Comparison of ENCODE assay signal across 31 cellular contexts in the genomic region with DNA sequence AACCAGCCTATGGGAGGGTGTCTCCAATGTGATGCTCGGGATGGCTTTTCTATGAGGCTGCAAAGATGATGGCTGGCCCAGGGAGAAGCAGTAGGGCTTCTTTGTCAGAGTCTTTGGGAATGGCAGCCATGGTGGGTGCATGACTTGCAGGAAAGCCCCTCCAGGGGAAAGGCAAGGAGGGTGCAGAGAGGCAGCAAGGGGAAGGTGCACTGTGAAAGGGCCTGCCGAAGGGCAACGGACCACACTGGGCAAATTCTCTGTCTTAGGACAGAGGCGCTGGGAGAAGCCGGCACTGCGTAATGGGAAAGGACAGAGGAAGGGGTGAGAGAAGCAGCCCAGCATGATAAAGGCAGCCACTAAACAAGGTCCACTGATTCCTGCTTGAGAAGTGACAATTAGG.
DNase-seq lines count a peak whose midpoint lies in the region; ATAC-seq and TF ChIP-seq lines count a peak whose summit lies in the region.
"Had no signal": no experiment of that assay in that cellular context is flagged by ENCODE, and none has a peak within 500 bp of the region (broad histone marks: within the 10 kb centered on the region; RNA-seq: fewer than 3 reads in every experiment).

No MANE protein-coding gene starts in this region.

- H3K27ac Mint-ChIP-seq in endodermal cell (no peak overlapping the region), osteocyte (ENCODE audit: unreplicated experiment) (no peak overlapping the region)
- H3K27ac Mint-ChIP-seq: B cell; CD14-positive monocyte; CD4-positive, alpha-beta T cell; CD4-positive, CD25-positive, alpha-beta regulatory T cell; CD8-positive, alpha-beta memory T cell had no signal

- no peak for ATAC-seq in activated T-cell treated with anti-CD3 and anti-CD28 coated beads, Interleukin-2, amount 50 U/mL, for 4 hours
- ATAC-seq: CD8-positive, alpha-beta T cell had no signal

- DNase-seq in endodermal cell (peak; percentile 33), osteocyte (ENCODE audit: extremely low spot score, unreplicated experiment) (peak; percentile 80), hepatocyte (ENCODE audit: low spot score) (no peak)
- no peak for DNase-seq in activated T-cell treated with anti-CD3 and anti-CD28 coated beads, Interleukin-2, amount 50 U/mL, for 4 hours
- DNase-seq: 8988T; ACHN; AML-193; BE2C; C1 segment of cervical spinal cord; Caco-2; Calu3; CD4-positive, alpha-beta memory T cell; CD4-positive, alpha-beta T cell; CD4-positive, CD25-positive, alpha-beta regulatory T cell; CD8-positive, alpha-beta memory T cell; CD8-positive, alpha-beta T cell; COR-L47; DMS 273 treated with DMSO at 0.1 percent for 48 hours; DMS153; DMS53; DMS79; DMS79 treated with DMSO at 0.1 percent for 48 hours; DND-41; EL had no signal

- H3K4me3 ChIP-seq in endodermal cell (ENCODE audit: low read length) = no peak overlapping the region
- no peak overlapping the region for H3K4me3 ChIP-seq in hepatocyte
- H3K4me3 ChIP-seq: A549; BLaER1; BLaER1 treated with 17β-estradiol and CSF1 and Interleukin-3, amounts not matched to agents 10 nM and 100 nM had no signal

- no peak overlapping the region for H3K9ac ChIP-seq in endodermal cell (ENCODE audit: extremely low read depth, low read length, poor library complexity, severe bottlenecking)
- H3K9ac ChIP-seq: BLaER1; BLaER1 treated with 17β-estradiol and CSF1 and Interleukin-3, amounts not matched to agents 10 nM and 100 nM had no signal

- no peak overlapping the region for H3K4me2 ChIP-seq in hepatocyte
- H3K4me2 ChIP-seq: A549; BLaER1; BLaER1 treated with 17β-estradiol and CSF1 and Interleukin-3, amounts not matched to agents 10 nM and 100 nM had no signal

- no peaks in the 10 kb centered on the region for H3K4me1 ChIP-seq in endodermal cell (ENCODE audit: control insufficient read depth, insufficient read depth, low read length)
- no peaks in the 10 kb centered on the region for H3K4me1 ChIP-seq in hepatocyte (ENCODE audit: insufficient read depth)
- H3K4me1 ChIP-seq: A549, BE2C, BLaER1, Caco-2 had no signal

- H3K36me3 Mint-ChIP-seq in endodermal cell (ENCODE audit: low read depth) (no peaks in the 10 kb centered on the region), osteocyte (ENCODE audit: unreplicated experiment) (peaks cover 2% of the 10 kb centered on the region)
- H3K36me3 Mint-ChIP-seq in activated T-cell treated with anti-CD3 and anti-CD28 coated beads, Interleukin-2, amount 50 U/mL, for 4 hours (ENCODE audit: insufficient read depth) = peaks cover 5% of the 10 kb centered on the region
- H3K36me3 Mint-ChIP-seq: CD14-positive monocyte; CD8-positive, alpha-beta T cell had no signal

- H3K27ac ChIP-seq in endodermal cell (ENCODE audit: low read depth, low read length) = no peak overlapping the region
- no peak overlapping the region for H3K27ac ChIP-seq in hepatocyte
- H3K27ac ChIP-seq: 22Rv1; A549; BLaER1; BLaER1 treated with 17β-estradiol and CSF1 and Interleukin-3, amounts not matched to agents 10 nM and 100 nM; C4-2B had no signal

- H3K9me3 ChIP-seq in endodermal cell (ENCODE audit: control insufficient read depth, low read length) (no peaks in the 10 kb centered on the region), hepatocyte (ENCODE audit: low read depth) (no peaks in the 10 kb centered on the region)
- H3K9me3 ChIP-seq: A549; BE2C; BLaER1; BLaER1 treated with 17β-estradiol and CSF1 and Interleukin-3, amounts not matched to agents 10 nM and 100 nM; Caco-2 had no signal

- H3K79me2 ChIP-seq in hepatocyte = no peaks in the 10 kb centered on the region

- H3K27me3 ChIP-seq in endodermal cell (ENCODE audit: control insufficient read depth, insufficient read depth, low read length, poor library complexity, severe bottlenecking) (no peaks in the 10 kb centered on the region), hepatocyte (no peaks in the 10 kb centered on the region)
- H3K27me3 ChIP-seq: BE2C; BLaER1; BLaER1 treated with 17β-estradiol and CSF1 and Interleukin-3, amounts not matched to agents 10 nM and 100 nM had no signal

- no peak overlapping the region for H2AFZ ChIP-seq in hepatocyte

- H3K9me3 Mint-ChIP-seq in endodermal cell = no peaks in the 10 kb centered on the region
- H3K9me3 Mint-ChIP-seq in osteocyte (ENCODE audit: unreplicated experiment) = no peaks in the 10 kb centered on the region
- H3K9me3 Mint-ChIP-seq in activated T-cell treated with anti-CD3 and anti-CD28 coated beads, Interleukin-2, amount 50 U/mL, for 4 hours = no peaks in the 10 kb centered on the region
- H3K9me3 Mint-ChIP-seq: CD4-positive, alpha-beta T cell; CD8-positive, alpha-beta memory T cell; CD8-positive, alpha-beta T cell had no signal

- no peaks in the 10 kb centered on the region for H4K20me1 ChIP-seq in hepatocyte (ENCODE audit: insufficient read depth, poor library complexity, severe bottlenecking)
- H4K20me1 ChIP-seq: BLaER1; BLaER1 treated with 17β-estradiol and CSF1 and Interleukin-3, amounts not matched to agents 10 nM and 100 nM had no signal

- 88 to 92% methylated on average over 6 of the region's 6 CpGs for WGBS in endodermal cell (ENCODE audit: insufficient coverage in 1 of 2, insufficient read length in 1 of 2), 2 experiments
- 92% methylated on average over 6 of the region's 6 CpGs for WGBS in hepatocyte (ENCODE audit: low lambda C conversion rate, missing lambda C conversion rate)

- H3K27me3 Mint-ChIP-seq in endodermal cell (ENCODE audit: insufficient read depth) = peaks cover 5% of the 10 kb centered on the region
- no peaks in the 10 kb centered on the region for H3K27me3 Mint-ChIP-seq in osteocyte (ENCODE audit: unreplicated experiment)
- no peaks in the 10 kb centered on the region for H3K27me3 Mint-ChIP-seq in activated T-cell treated with anti-CD3 and anti-CD28 coated beads, Interleukin-2, amount 50 U/mL, for 4 hours (ENCODE audit: low read depth)
- H3K27me3 Mint-ChIP-seq: CD4-positive, alpha-beta memory T cell; CD4-positive, alpha-beta T cell; CD4-positive, CD25-positive, alpha-beta regulatory T cell; CD8-positive, alpha-beta memory T cell had no signal

- TF ChIP-seq CTCF in endodermal cell (conservative IDR thresholded peaks at IDR 0.05) (no peak), osteocyte (IDR thresholded peaks at IDR 0.05) (no peak), hepatocyte (IDR thresholded peaks at IDR 0.05; ENCODE audit: poor library complexity) (no peak)

- H3K4me3 Mint-ChIP-seq in endodermal cell = no peak overlapping the region
- no peak overlapping the region for H3K4me3 Mint-ChIP-seq in osteocyte (ENCODE audit: unreplicated experiment)
- no peak overlapping the region for H3K4me3 Mint-ChIP-seq in activated T-cell treated with anti-CD3 and anti-CD28 coated beads, Interleukin-2, amount 50 U/mL, for 4 hours
- H3K4me3 Mint-ChIP-seq: B cell; CD14-positive monocyte; CD4-positive, alpha-beta memory T cell; CD4-positive, alpha-beta T cell; CD4-positive, CD25-positive, alpha-beta regulatory T cell; CD8-positive, alpha-beta memory T cell; CD8-positive, alpha-beta T cell had no signal

- peaks cover 3% of the 10 kb centered on the region for H3K4me1 Mint-ChIP-seq in endodermal cell
- H3K4me1 Mint-ChIP-seq in osteocyte (ENCODE audit: unreplicated experiment) = peaks cover 25% of the 10 kb centered on the region
- no peaks in the 10 kb centered on the region for H3K4me1 Mint-ChIP-seq in activated T-cell treated with anti-CD3 and anti-CD28 coated beads, Interleukin-2, amount 50 U/mL, for 4 hours (ENCODE audit: low read depth)
- H3K4me1 Mint-ChIP-seq: B cell; CD14-positive monocyte; CD4-positive, CD25-positive, alpha-beta regulatory T cell; CD8-positive, alpha-beta memory T cell had no signal

- H3K36me3 ChIP-seq in endodermal cell (ENCODE audit: control insufficient read depth, insufficient read depth, low read length) = no peaks in the 10 kb centered on the region
- no peaks in the 10 kb centered on the region for H3K36me3 ChIP-seq in hepatocyte (replicated peaks; ENCODE audit: insufficient read depth, low read depth)
- H3K36me3 ChIP-seq: BE2C; BLaER1; BLaER1 treated with 17β-estradiol and CSF1 and Interleukin-3, amounts not matched to agents 10 nM and 100 nM had no signal

- H3K9me2 ChIP-seq in hepatocyte (replicated peaks; ENCODE audit: insufficient read depth) = no peaks in the 10 kb centered on the region

Comparison
In these comparisons a context has a peak if more than half of its experiments do, and no peak if none do; other contexts are left out.
1. DNase-seq: peak in endodermal cell (single experiment) and osteocyte (single experiment); none in hepatocyte (single experiment) and activated T-cell treated with anti-CD3 and anti-CD28 coated beads, Interleukin-2, amount 50 U/mL, for 4 hours (single experiment).